Comparison of ENCODE assay signal across 19 cellular contexts in the genomic region with DNA sequence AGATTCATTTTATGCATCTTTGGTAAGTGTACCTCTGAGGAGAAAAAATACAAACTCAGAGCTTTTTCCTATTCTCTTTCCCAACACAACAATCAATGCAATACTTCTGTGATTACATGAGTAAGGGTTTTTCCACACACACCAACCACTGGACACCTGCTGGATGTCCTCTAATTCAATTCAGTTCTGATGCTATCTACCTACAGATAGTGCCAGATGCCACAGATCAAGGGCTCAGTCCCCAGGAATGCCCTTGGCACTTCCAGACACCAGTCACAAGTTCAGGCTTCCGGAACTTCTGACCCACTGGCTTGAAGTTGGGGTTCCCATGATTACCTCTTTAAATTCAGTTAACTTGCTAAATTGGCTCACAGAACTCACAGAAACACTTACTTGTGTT.
DNase-seq lines count a peak whose midpoint lies in the region; ATAC-seq and TF ChIP-seq lines count a peak whose summit lies in the region.
"Had no signal": no experiment of that assay in that cellular context is flagged by ENCODE, and none has a peak within 500 bp of the region (broad histone marks: within the 10 kb centered on the region; RNA-seq: fewer than 3 reads in every experiment).

No MANE protein-coding gene starts in this region.

- H3K4me1 Mint-ChIP-seq in WTC11: peaks cover 40% of the 10 kb centered on the region
- H3K4me1 Mint-ChIP-seq: B cell had no signal

- ATAC-seq in SK-N-SH treated with all-trans-retinoic acid at 6 μM for 48 hours (no peak), WTC11 (no peak), HG02610 (IDR thresholded peaks at IDR 0.05; ENCODE audit: unreplicated experiment) (no peak)
- ATAC-seq: A549; CD8-positive, alpha-beta T cell had no signal

- POLR2A ChIA-PET in SK-N-SH (lab: Yijun Ruan, JAX) (no interaction called here), WTC11 (lab: Charles Lee) (no interaction called here)

- no peak overlapping the region for H3K27ac ChIP-seq in SK-N-SH (ENCODE audit: low read depth in 2 of 2, low read length in 1 of 2)
- peak overlapping the region; percentile 68; the same call in 1 of the 2 replicates for H3K27ac ChIP-seq in HUES64 (ENCODE audit: low read depth, low read length)
- H3K27ac ChIP-seq: 22Rv1; A549; BLaER1 treated with 17β-estradiol and CSF1 and Interleukin-3, amounts not matched to agents 10 nM and 100 nM; C4-2B had no signal

- H3K36me3 Mint-ChIP-seq in WTC11: peaks cover 44% of the 10 kb centered on the region
- H3K36me3 Mint-ChIP-seq: CD8-positive, alpha-beta T cell had no signal

- no peaks in the 10 kb centered on the region for H3K36me3 ChIP-seq in SK-N-SH (replicated peaks in 1 of 2; ENCODE audit: control insufficient read depth in 1 of 2, insufficient read depth in 2 of 2, low read length in 1 of 2)
- H3K36me3 ChIP-seq in HUES64 (ENCODE audit: insufficient read depth, low read length): no peaks in the 10 kb centered on the region
- H3K36me3 ChIP-seq: BLaER1 treated with 17β-estradiol and CSF1 and Interleukin-3, amounts not matched to agents 10 nM and 100 nM had no signal

- H3K79me2 ChIP-seq in SK-N-SH (ENCODE audit: insufficient read depth): no peaks in the 10 kb centered on the region

- peaks cover 58% of the 10 kb centered on the region for H3K9me3 Mint-ChIP-seq in WTC11

- H3K27me3 Mint-ChIP-seq in WTC11 (ENCODE audit: low read depth): no peaks in the 10 kb centered on the region; the same call in 1 of the 2 replicates
- H3K27me3 Mint-ChIP-seq: B cell; CD4-positive, alpha-beta T cell had no signal

- H3K4me2 ChIP-seq in SK-N-SH: no peak overlapping the region
- H3K4me2 ChIP-seq: A549; BLaER1 treated with 17β-estradiol and CSF1 and Interleukin-3, amounts not matched to agents 10 nM and 100 nM had no signal

- H3K9ac ChIP-seq in SK-N-SH (no peak overlapping the region), HUES64 (ENCODE audit: low read depth, low read length) (no peak overlapping the region)
- H3K9ac ChIP-seq: BLaER1 treated with 17β-estradiol and CSF1 and Interleukin-3, amounts not matched to agents 10 nM and 100 nM had no signal

- no peak overlapping the region for H3K4me3 Mint-ChIP-seq in WTC11
- H3K4me3 Mint-ChIP-seq: B cell; CD4-positive, alpha-beta T cell; CD8-positive, alpha-beta T cell had no signal

- no peaks in the 10 kb centered on the region for H3K9me2 ChIP-seq in SK-N-SH

- H3K4me3 ChIP-seq in SK-N-SH (ENCODE audit: low read depth in 2 of 2, low read length in 1 of 2): no peak overlapping the region
- no peak overlapping the region for H3K4me3 ChIP-seq in HUES64 (ENCODE audit: low read length)
- H3K4me3 ChIP-seq: A549; BLaER1 treated with 17β-estradiol and CSF1 and Interleukin-3, amounts not matched to agents 10 nM and 100 nM had no signal

- H3K9me3 ChIP-seq in SK-N-SH: no peaks in the 10 kb centered on the region
- H3K9me3 ChIP-seq in HUES64 (ENCODE audit: insufficient read depth, low read depth, low read length): peaks cover 14% of the 10 kb centered on the region; the same call in 1 of the 2 replicates
- H3K9me3 ChIP-seq: Caco-2 had no signal

- H3F3A ChIP-seq in SK-N-SH (replicated peaks; ENCODE audit: insufficient read depth): no peaks in the 10 kb centered on the region

- TF ChIP-seq CTCF in SK-N-SH (IDR thresholded peaks at IDR 0.05) (no peak), WTC11 (IDR thresholded peaks at IDR 0.05) (no peak)

- TF ChIP-seq RAD21 in SK-N-SH (IDR thresholded peaks at IDR 0.05; ENCODE audit: low read length): no peak

- no peak overlapping the region for H2AFZ ChIP-seq in SK-N-SH (ENCODE audit: low read depth)

- peak in 1 of 2 experiments; percentile 54; a peak in 1 of 4 replicates for TF ChIP-seq EP300 in SK-N-SH (IDR thresholded peaks at IDR 0.05; ENCODE audit: borderline replicate concordance in 1 of 2, low read depth in 1 of 2, low read length in 1 of 2)

- no peaks in the 10 kb centered on the region for H4K20me1 ChIP-seq in SK-N-SH (ENCODE audit: insufficient read depth)
- H4K20me1 ChIP-seq: BLaER1 treated with 17β-estradiol and CSF1 and Interleukin-3, amounts not matched to agents 10 nM and 100 nM had no signal

- H3K27ac Mint-ChIP-seq in WTC11: peak overlapping the region; percentile 58; the same call in 1 of the 2 replicates
- H3K27ac Mint-ChIP-seq: B cell; CD4-positive, alpha-beta T cell; CD8-positive, alpha-beta T cell had no signal

- intact Hi-C loops in cardiac septum (cut with DNase I): no loop called here

- CTCF ChIA-PET in SK-N-SH (lab: Yijun Ruan, JAX) (interaction anchor here (1.2 kb wide), 1 partner anchor 152 kb away, joined by 3 read pairs; no protein-coding TSS in a partner anchor), WTC11 (lab: Charles Lee) (no interaction called here)

- H3K4me1 ChIP-seq in SK-N-SH (ENCODE audit: control insufficient read depth in 1 of 2, insufficient read depth in 2 of 2, low read depth in 1 of 2, low read length in 1 of 2): peaks cover 0 to 10% of the 10 kb centered on the region in 2 experiments; a peak in 1 of 4 replicates
- H3K4me1 ChIP-seq in HUES64 (ENCODE audit: insufficient read depth, low read length): peaks cover 17% of the 10 kb centered on the region
- H3K4me1 ChIP-seq: A549; BLaER1 treated with 17β-estradiol and CSF1 and Interleukin-3, amounts not matched to agents 10 nM and 100 nM; Caco-2 had no signal

- WGBS in SK-N-SH (ENCODE audit: low lambda C conversion rate): 25% methylated on average over 1 of the region's 1 CpG
- 96% methylated on average over 1 of the region's 1 CpG for WGBS in HUES64

- DNase-seq in SK-N-SH (no peak), WTC11 (ENCODE audit: low spot score) (no peak), SKM-1 (lab: John Stamatoyannopoulos, UW; ENCODE audit: unreplicated experiment) (no peak), cardiac septum (ENCODE audit: low spot score) (no peak)
- DNase-seq: AML-193; Caco-2; Calu3; CD4-positive, alpha-beta T cell; CD8-positive, alpha-beta T cell; DMS79 treated with DMSO at 0.1 percent for 48 hours; GF-D8 had no signal

- H3K27me3 ChIP-seq in SK-N-SH (ENCODE audit: insufficient read depth) (no peaks in the 10 kb centered on the region), HUES64 (ENCODE audit: insufficient read depth, low read length) (no peaks in the 10 kb centered on the region)
- H3K27me3 ChIP-seq: BLaER1 treated with 17β-estradiol and CSF1 and Interleukin-3, amounts not matched to agents 10 nM and 100 nM had no signal

TF ChIP-seq in SK-N-SH, 30 proteins besides CTCF, POLR2A, EP300 and RAD21:
- peak; percentile 59; the same call in 1 of the 2 replicates for TF ChIP-seq GATA2 (CRISPR knock-in tag; IDR thresholded peaks at IDR 0.05)
- TF ChIP-seq RCOR1 (IDR thresholded peaks at IDR 0.05; ENCODE audit: low read length): peak; percentile 82; the same call in 1 of the 2 replicates
- no peak for TF ChIP-seq YY1 (IDR thresholded peaks at IDR 0.05; ENCODE audit: low read depth)
TF ChIP-seq in SK-N-SH: peak in this region for 2.

TF ChIP-seq in SK-N-SH treated with all-trans-retinoic acid at 6 μM for 48 hours, 23 proteins besides CTCF, POLR2A, EP300 and RAD21 (continues in another document):
- TF ChIP-seq, protein P1, sequence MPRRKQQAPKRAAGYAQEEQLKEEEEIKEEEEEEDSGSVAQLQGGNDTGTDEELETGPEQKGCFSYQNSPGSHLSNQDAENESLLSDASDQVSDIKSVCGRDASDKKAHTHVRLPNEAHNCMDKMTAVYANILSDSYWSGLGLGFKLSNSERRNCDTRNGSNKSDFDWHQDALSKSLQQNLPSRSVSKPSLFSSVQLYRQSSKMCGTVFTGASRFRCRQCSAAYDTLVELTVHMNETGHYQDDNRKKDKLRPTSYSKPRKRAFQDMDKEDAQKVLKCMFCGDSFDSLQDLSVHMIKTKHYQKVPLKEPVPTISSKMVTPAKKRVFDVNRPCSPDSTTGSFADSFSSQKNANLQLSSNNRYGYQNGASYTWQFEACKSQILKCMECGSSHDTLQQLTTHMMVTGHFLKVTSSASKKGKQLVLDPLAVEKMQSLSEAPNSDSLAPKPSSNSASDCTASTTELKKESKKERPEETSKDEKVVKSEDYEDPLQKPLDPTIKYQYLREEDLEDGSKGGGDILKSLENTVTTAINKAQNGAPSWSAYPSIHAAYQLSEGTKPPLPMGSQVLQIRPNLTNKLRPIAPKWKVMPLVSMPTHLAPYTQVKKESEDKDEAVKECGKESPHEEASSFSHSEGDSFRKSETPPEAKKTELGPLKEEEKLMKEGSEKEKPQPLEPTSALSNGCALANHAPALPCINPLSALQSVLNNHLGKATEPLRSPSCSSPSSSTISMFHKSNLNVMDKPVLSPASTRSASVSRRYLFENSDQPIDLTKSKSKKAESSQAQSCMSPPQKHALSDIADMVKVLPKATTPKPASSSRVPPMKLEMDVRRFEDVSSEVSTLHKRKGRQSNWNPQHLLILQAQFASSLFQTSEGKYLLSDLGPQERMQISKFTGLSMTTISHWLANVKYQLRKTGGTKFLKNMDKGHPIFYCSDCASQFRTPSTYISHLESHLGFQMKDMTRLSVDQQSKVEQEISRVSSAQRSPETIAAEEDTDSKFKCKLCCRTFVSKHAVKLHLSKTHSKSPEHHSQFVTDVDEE (CRISPR knock-in tag; IDR thresholded peaks at IDR 0.05): no peak
- TF ChIP-seq ZFP3 (CRISPR knock-in tag; IDR thresholded peaks at IDR 0.05) (no peak), PPARA (CRISPR knock-in tag; IDR thresholded peaks at IDR 0.05; ENCODE audit: borderline replicate concordance) (no peak)

TF ChIP-seq in WTC11, 78 proteins besides CTCF, POLR2A, EP300 and RAD21:
- TF ChIP-seq, protein P2, sequence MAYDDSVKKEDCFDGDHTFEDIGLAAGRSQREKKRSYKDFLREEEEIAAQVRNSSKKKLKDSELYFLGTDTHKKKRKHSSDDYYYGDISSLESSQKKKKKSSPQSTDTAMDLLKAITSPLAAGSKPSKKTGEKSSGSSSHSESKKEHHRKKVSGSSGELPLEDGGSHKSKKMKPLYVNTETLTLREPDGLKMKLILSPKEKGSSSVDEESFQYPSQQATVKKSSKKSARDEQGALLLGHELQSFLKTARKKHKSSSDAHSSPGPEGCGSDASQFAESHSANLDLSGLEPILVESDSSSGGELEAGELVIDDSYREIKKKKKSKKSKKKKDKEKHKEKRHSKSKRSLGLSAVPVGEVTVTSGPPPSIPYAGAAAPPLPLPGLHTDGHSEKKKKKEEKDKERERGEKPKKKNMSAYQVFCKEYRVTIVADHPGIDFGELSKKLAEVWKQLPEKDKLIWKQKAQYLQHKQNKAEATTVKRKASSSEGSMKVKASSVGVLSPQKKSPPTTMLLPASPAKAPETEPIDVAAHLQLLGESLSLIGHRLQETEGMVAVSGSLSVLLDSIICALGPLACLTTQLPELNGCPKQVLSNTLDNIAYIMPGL (CRISPR knock-in tag; IDR thresholded peaks at IDR 0.05): no peak
- no peak for TF ChIP-seq MYBL2 (CRISPR knock-in tag; IDR thresholded peaks at IDR 0.05)
